15 cellular contexts compared by ENCODE assay signal in the genomic region with DNA sequence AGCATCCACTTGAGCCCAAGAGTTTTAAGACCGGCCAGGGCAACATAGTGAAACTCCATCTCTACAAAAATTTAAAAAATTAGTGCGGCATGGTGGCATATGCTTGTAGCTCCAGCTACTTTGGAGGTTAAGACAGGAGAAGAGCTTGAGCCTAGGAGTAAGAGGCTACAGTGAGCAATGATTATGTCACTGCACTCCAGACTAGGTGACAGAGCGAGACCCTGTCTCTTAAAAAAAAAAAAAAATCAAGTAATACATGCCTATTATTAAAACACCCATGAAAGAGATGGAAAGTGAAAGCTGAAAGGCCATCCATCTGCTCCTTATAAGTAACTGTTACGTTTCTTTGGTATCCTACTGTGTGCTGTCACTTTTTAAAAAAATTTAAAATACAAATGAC.
DNase-seq lines count a peak whose midpoint lies in the region; ATAC-seq and TF ChIP-seq lines count a peak whose summit lies in the region.
"Had no signal": no experiment of that assay in that cellular context is flagged by ENCODE, and none has a peak within 500 bp of the region (broad histone marks: within the 10 kb centered on the region; RNA-seq: fewer than 3 reads in every experiment).

No MANE protein-coding gene starts in this region.

- peaks cover 0 to 100% (median 28%) of the 10 kb centered on the region in 6 donors for H3K36me3 ChIP-seq in spleen

- no peaks in the 10 kb centered on the region for H3K27me3 ChIP-seq in CD4-positive, alpha-beta T cell (ENCODE audit: control insufficient read depth, insufficient read depth, low read length)
- no peaks in the 10 kb centered on the region for H3K27me3 ChIP-seq in spleen (replicated peaks in 1 of 7)
- H3K27me3 ChIP-seq: BLaER1 treated with 17β-estradiol and CSF1 and Interleukin-3, amounts not matched to agents 10 nM and 100 nM had no signal

- intact Hi-C loops in CD4-positive, alpha-beta T cell (cut with DNase I, micrococcal nuclease): loop anchor here in 1 of 2 experiments (5.0 kb wide), 1 partner anchor 100 kb away; no protein-coding TSS in a partner anchor
- intact Hi-C loops in spleen (cut with DNase I; ENCODE audit: low total_unique reads): no loop called here

- no peak for TF ChIP-seq CTCF in CD4-positive, alpha-beta T cell (IDR thresholded peaks at IDR 0.05)
- no peak for TF ChIP-seq CTCF in spleen (IDR thresholded peaks at IDR 0.05 in 8 of 11, conservative IDR thresholded peaks at IDR 0.05 in 3 of 11)

- no peak for TF ChIP-seq POLR2A in spleen (IDR thresholded peaks at IDR 0.05)

- CTCF ChIA-PET in CD4-positive, alpha-beta T cell (lab: Charles Lee): interaction anchor here (1.9 to 4.8 kb wide), 4 partner anchors 33 to 114 kb away, joined by 16 to 65 read pairs (median 18); partner anchors contain the start of gene ARMC12

- no peak overlapping the region for H3K4me3 Mint-ChIP-seq in activated T-cell treated with anti-CD3 and anti-CD28 coated beads, Interleukin-2, amount 50 U/mL, for 4 hours
- H3K4me3 Mint-ChIP-seq in CD4-positive, alpha-beta T cell: peak overlapping the region; percentile 25
- no peak overlapping the region for H3K4me3 Mint-ChIP-seq in T-helper 17 cell
- peak overlapping the region in 7 of 10 donors; percentile 13 to 77 (median 53) for H3K4me3 Mint-ChIP-seq in naive thymus-derived CD8-positive, alpha-beta T cell
- H3K4me3 Mint-ChIP-seq: IgD-negative memory B cell had no signal

- H3K4me1 Mint-ChIP-seq in activated T-cell treated with anti-CD3 and anti-CD28 coated beads, Interleukin-2, amount 50 U/mL, for 4 hours (ENCODE audit: low read depth): peaks cover 40% of the 10 kb centered on the region
- peaks cover 70% of the 10 kb centered on the region for H3K4me1 Mint-ChIP-seq in CD4-positive, alpha-beta T cell (ENCODE audit: low read depth)
- peaks cover 15% of the 10 kb centered on the region for H3K4me1 Mint-ChIP-seq in T-helper 17 cell
- H3K4me1 Mint-ChIP-seq in naive thymus-derived CD8-positive, alpha-beta T cell: peaks cover 16 to 70% (median 58%) of the 10 kb centered on the region in 4 donors

- POLR2A ChIA-PET in CD4-positive, alpha-beta T cell (lab: Charles Lee): interaction anchor here (0.8 to 6.6 kb wide), 9 partner anchors 11 to 114 kb away, joined by 3 to 162 read pairs (median 7); no protein-coding TSS in a partner anchor
- POLR2A ChIA-PET in naive thymus-derived CD8-positive, alpha-beta T cell (lab: Charles Lee): interaction anchor here (0.7 to 10.4 kb wide), 8 partner anchors 11 to 110 kb away, joined by 3 to 242 read pairs (median 4); no protein-coding TSS in a partner anchor

- no peaks in the 10 kb centered on the region for H3K9me3 ChIP-seq in CD4-positive, alpha-beta T cell (ENCODE audit: control insufficient read depth, low read length)
- H3K9me3 ChIP-seq in T-helper 17 cell (ENCODE audit: control insufficient read depth, low read length, poor library complexity, severe bottlenecking) (no peaks in the 10 kb centered on the region), spleen (no peaks in the 10 kb centered on the region)

- no peaks in the 10 kb centered on the region for H3K27me3 Mint-ChIP-seq in activated T-cell treated with anti-CD3 and anti-CD28 coated beads, Interleukin-2, amount 50 U/mL, for 4 hours (ENCODE audit: low read depth)
- no peaks in the 10 kb centered on the region for H3K27me3 Mint-ChIP-seq in CD4-positive, alpha-beta T cell
- no peaks in the 10 kb centered on the region for H3K27me3 Mint-ChIP-seq in T-helper 17 cell
- no peaks in the 10 kb centered on the region for H3K27me3 Mint-ChIP-seq in naive thymus-derived CD8-positive, alpha-beta T cell
- H3K27me3 Mint-ChIP-seq: IgD-negative memory B cell had no signal

- no peak overlapping the region for H3K27ac ChIP-seq in CD4-positive, alpha-beta T cell (ENCODE audit: low read depth, low read length)
- H3K27ac ChIP-seq in spleen: peak overlapping the region in 4 of 8 donors; percentile 19 to 96 (median 89)

- no peak overlapping the region for H3K4me3 ChIP-seq in spleen
- H3K4me3 ChIP-seq: BLaER1 treated with 17β-estradiol and CSF1 and Interleukin-3, amounts not matched to agents 10 nM and 100 nM had no signal

- no peaks in the 10 kb centered on the region for H3K9me3 Mint-ChIP-seq in activated T-cell treated with anti-CD3 and anti-CD28 coated beads, Interleukin-2, amount 50 U/mL, for 4 hours
- H3K9me3 Mint-ChIP-seq in CD4-positive, alpha-beta T cell: no peaks in the 10 kb centered on the region
- H3K9me3 Mint-ChIP-seq in naive thymus-derived CD8-positive, alpha-beta T cell: no peaks in the 10 kb centered on the region
- H3K9me3 Mint-ChIP-seq: IgD-negative memory B cell had no signal

- peak; percentile 64 to 74 for ATAC-seq in activated T-cell treated with anti-CD3 and anti-CD28 coated beads, Interleukin-2, amount 50 U/mL, for 4 hours
- peak; percentile 32 for ATAC-seq in CD4-positive, alpha-beta T cell (ENCODE audit: poor library complexity)
- no peak for ATAC-seq in T-helper 17 cell
- ATAC-seq in naive thymus-derived CD8-positive, alpha-beta T cell: peak; percentile 34 to 50
- ATAC-seq: Panc1 had no signal

- DNase-seq in activated T-cell treated with anti-CD3 and anti-CD28 coated beads, Interleukin-2, amount 50 U/mL, for 4 hours: no peak
- no peak for DNase-seq in activated T-cell treated with anti-CD3 and anti-CD28 coated beads for 4 hours
- DNase-seq in CD4-positive, alpha-beta T cell: no peak
- DNase-seq in T-helper 17 cell: no peak
- DNase-seq in naive thymus-derived CD8-positive, alpha-beta T cell: no peak
- no peak for DNase-seq in spleen
- no peak for DNase-seq in dedifferentiated amniotic fluid mesenchymal stem cell (ENCODE audit: extremely low spot score)
- DNase-seq: DMS79 treated with DMSO at 0.1 percent for 48 hours, Karpas-422, NCI-H1092 treated with DMSO at 0.1 percent for 48 hours, NCI-H146, NCI-H2081 had no signal

- peak overlapping the region; percentile 72 for H3K27ac Mint-ChIP-seq in CD4-positive, alpha-beta T cell
- H3K27ac Mint-ChIP-seq in T-helper 17 cell: peak overlapping the region; percentile 87
- peak overlapping the region; percentile 76 to 95 (median 87) for H3K27ac Mint-ChIP-seq in naive thymus-derived CD8-positive, alpha-beta T cell

- peaks cover 28% of the 10 kb centered on the region for H3K36me3 Mint-ChIP-seq in activated T-cell treated with anti-CD3 and anti-CD28 coated beads, Interleukin-2, amount 50 U/mL, for 4 hours (ENCODE audit: insufficient read depth)
- H3K36me3 Mint-ChIP-seq in CD4-positive, alpha-beta T cell (ENCODE audit: low read depth): peaks cover 81% of the 10 kb centered on the region
- H3K36me3 Mint-ChIP-seq in T-helper 17 cell (ENCODE audit: low read depth): peaks cover 12% of the 10 kb centered on the region
- H3K36me3 Mint-ChIP-seq in naive thymus-derived CD8-positive, alpha-beta T cell: peaks cover 4 to 66% (median 40%) of the 10 kb centered on the region in 3 donors

- H3K4me1 ChIP-seq in spleen: peaks cover 0 to 97% (median 33%) of the 10 kb centered on the region in 6 donors

- 91 to 95% (median 94%) methylated on average over 4 of the region's 4 CpGs for WGBS in spleen, 5 donors

Comparison
In these comparisons a context has a peak if more than half of its experiments do, and no peak if none do; other contexts are left out.
1. H3K4me3 Mint-ChIP-seq: peak in CD4-positive, alpha-beta T cell (single experiment) and naive thymus-derived CD8-positive, alpha-beta T cell (7 of 10); none in activated T-cell treated with anti-CD3 and anti-CD28 coated beads, Interleukin-2, amount 50 U/mL, for 4 hours (single experiment) and T-helper 17 cell (single experiment).
2. Peak in every context shown above with its lines, with median percentiles within 50 percentile points of each other: H3K27ac Mint-ChIP-seq.